8 cellular contexts compared by ENCODE assay signal in the genomic region with DNA sequence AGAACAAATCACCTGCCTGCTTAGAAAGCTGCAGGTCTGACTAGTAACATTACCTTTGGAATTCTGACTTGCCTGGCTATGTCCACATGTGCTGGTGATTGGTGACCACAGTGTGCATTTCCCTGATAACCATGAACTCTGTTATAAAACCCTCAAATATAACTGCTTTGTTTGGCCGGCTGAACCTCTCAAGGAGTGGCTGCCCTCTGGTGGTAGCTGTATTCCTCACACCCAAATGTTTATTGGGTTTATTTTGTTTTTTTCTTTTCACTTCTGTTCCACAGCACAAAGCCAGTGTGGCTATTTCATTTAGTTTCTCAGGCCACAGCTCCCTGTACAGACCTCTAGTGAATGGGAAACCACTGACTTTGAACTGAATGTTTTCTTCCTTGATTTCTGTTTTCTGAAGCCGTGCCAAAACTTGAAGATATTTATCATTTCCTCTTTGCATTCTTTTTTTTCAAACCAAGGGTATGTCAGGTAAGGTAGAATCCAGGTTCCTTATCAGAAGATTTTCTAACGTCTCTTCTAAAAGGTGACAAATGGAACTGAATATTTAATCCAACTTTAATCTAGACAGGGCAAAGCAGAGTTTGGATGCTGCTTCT.
DNase-seq lines count a peak whose midpoint lies in the region; ATAC-seq, FAIRE-seq and TF ChIP-seq lines count a peak whose summit lies in the region.

No MANE protein-coding gene starts in this region.

- FAIRE-seq in GM12892 (lab: Jason Lieb, UNC), result peak; percentile 76

- H3K4me1 Mint-ChIP-seq in endodermal cell (peaks cover 9% of the 10 kb centered on the region), mesothelial cell of epicardium (peaks cover 7% of the 10 kb centered on the region)

- H3K4me3 Mint-ChIP-seq in endodermal cell, result no peak overlapping the region
- H3K4me3 Mint-ChIP-seq in mesothelial cell of epicardium, result no peak overlapping the region

- no peaks in the 10 kb centered on the region for H3K27me3 Mint-ChIP-seq in endodermal cell (ENCODE audit: insufficient read depth)
- peaks cover 1% of the 10 kb centered on the region for H3K27me3 Mint-ChIP-seq in mesothelial cell of epicardium (ENCODE audit: low read depth)

- in situ Hi-C loops in ACHN (cut with HindIII; ENCODE audit: low pct_ligation_motif_present, low pct_unique_long_range_greater_than_20kb, low sequenced_read_pairs), result no loop called here

- H3K4me1 ChIP-seq in endodermal cell (ENCODE audit: control insufficient read depth, insufficient read depth, low read length) (no peaks in the 10 kb centered on the region), upper lobe of right lung (no peaks in the 10 kb centered on the region)

- peak; percentile 85 for ATAC-seq in HG02759 (IDR thresholded peaks at IDR 0.05; ENCODE audit: unreplicated experiment)
- ATAC-seq in upper lobe of right lung, result peak; percentile 87

- no peak overlapping the region for H3K9ac ChIP-seq in SK-N-MC (ENCODE audit: insufficient read length)
- H3K9ac ChIP-seq in endodermal cell (ENCODE audit: extremely low read depth, low read length, poor library complexity, severe bottlenecking), result no peak overlapping the region

- intact Hi-C loops in upper lobe of right lung (cut with DNase I), result no loop called here

- H3K27ac Mint-ChIP-seq in endodermal cell (no peak overlapping the region), mesothelial cell of epicardium (no peak overlapping the region)

- 0 to 54% methylated on average over 1 to 3 of the region's 3 CpGs for WGBS in endodermal cell (ENCODE audit: insufficient coverage in 1 of 2, insufficient read length in 1 of 2), 2 experiments

- no peak for TF ChIP-seq POLR2A in GM12892 (IDR thresholded peaks at IDR 0.05; ENCODE audit: low read depth, low read length)

- H3K27ac ChIP-seq in SK-N-MC (no peak overlapping the region), endodermal cell (ENCODE audit: low read depth, low read length) (no peak overlapping the region), upper lobe of right lung (no peak overlapping the region)

- H3K27me3 ChIP-seq in endodermal cell (ENCODE audit: control insufficient read depth, insufficient read depth, low read length, poor library complexity, severe bottlenecking) (no peaks in the 10 kb centered on the region), upper lobe of right lung (no peaks in the 10 kb centered on the region)

- no peaks in the 10 kb centered on the region for H3K36me3 ChIP-seq in SK-N-MC (ENCODE audit: insufficient read depth, low read length)
- no peaks in the 10 kb centered on the region for H3K36me3 ChIP-seq in endodermal cell (ENCODE audit: control insufficient read depth, insufficient read depth, low read length)
- no peaks in the 10 kb centered on the region for H3K36me3 ChIP-seq in upper lobe of right lung

- H3K9me3 Mint-ChIP-seq in endodermal cell, result peaks cover 7% of the 10 kb centered on the region
- peaks cover 8% of the 10 kb centered on the region for H3K9me3 Mint-ChIP-seq in mesothelial cell of epicardium

- H3K4me3 ChIP-seq in SK-N-MC (no peak overlapping the region), endodermal cell (ENCODE audit: low read length) (no peak overlapping the region), upper lobe of right lung (no peak overlapping the region)

- H3K36me3 Mint-ChIP-seq in endodermal cell (ENCODE audit: low read depth), result no peaks in the 10 kb centered on the region
- H3K36me3 Mint-ChIP-seq in mesothelial cell of epicardium, result no peaks in the 10 kb centered on the region

- TF ChIP-seq CTCF in endodermal cell (conservative IDR thresholded peaks at IDR 0.05) (peak; percentile 91), mesothelial cell of epicardium (IDR thresholded peaks at IDR 0.05; ENCODE audit: unreplicated experiment) (peak; percentile 91), upper lobe of right lung (IDR thresholded peaks at IDR 0.05) (peak; percentile 69)

- DNase-seq in ACHN (peak; percentile 63), GM12892 (ENCODE audit: insufficient read length) (no peak), NCI-H1092 (lab: John Stamatoyannopoulos, UW) (peak; percentile 13), SK-N-MC (ENCODE audit: low read depth, low spot score) (peak; percentile 14), endodermal cell (peak; percentile 80), mesothelial cell of epicardium (ENCODE audit: low spot score in 2 of 2, unreplicated experiment in 2 of 2) (peak; percentile 22 to 60), upper lobe of right lung (no peak)

- H3K9me3 ChIP-seq in SK-N-MC (ENCODE audit: low read depth, low read length), result no peaks in the 10 kb centered on the region
- H3K9me3 ChIP-seq in endodermal cell (ENCODE audit: control insufficient read depth, low read length), result peaks cover 7% of the 10 kb centered on the region
- H3K9me3 ChIP-seq in upper lobe of right lung, result peaks cover 5% of the 10 kb centered on the region

Comparison
In these comparisons a context has a peak if more than half of its experiments do, and no peak if none do; other contexts are left out.
1. DNase-seq: peak in ACHN (single experiment), NCI-H1092 (single experiment), SK-N-MC (single experiment), endodermal cell (single experiment) and mesothelial cell of epicardium (2 of 2); none in GM12892 (single experiment) and upper lobe of right lung (single experiment).
2. Peak in every context shown above with its lines, with median percentiles within 50 percentile points of each other: CTCF ChIP-seq.